Comparison of ENCODE assay signal across 1 cellular context in genomic region chr3:69084326-69084667, GRCh38.
TF ChIP-seq lines count a peak whose summit lies in the region.

No MANE protein-coding gene starts in this region.

TF ChIP-seq in HepG2, 621 proteins besides CTCF, POLR2A, EP300 and RAD21:
- TF ChIP-seq ZNF138 (CRISPR knock-in tag; IDR thresholded peaks at IDR 0.05; ENCODE audit: low read depth) (no peak), NONO (IDR thresholded peaks at IDR 0.05) (no peak), NONO (CRISPR knock-in tag; conservative IDR thresholded peaks at IDR 0.05) (0 out of 2 replicates have a peak, but pooled peaks have one; percentile 5), ZNF710 (CRISPR knock-in tag; IDR thresholded peaks at IDR 0.05; ENCODE audit: borderline replicate concordance) (0 out of 2 replicates have a peak, but pooled peaks have one; percentile 3), ZKSCAN1 (IDR thresholded peaks at IDR 0.05; ENCODE audit: low read length) (no peak), AGO1 (IDR thresholded peaks at IDR 0.05; ENCODE audit: low read depth, low read length, poor library complexity, severe bottlenecking) (no peak), TOE1 (CRISPR knock-in tag; IDR thresholded peaks at IDR 0.05) (no peak), DRAP1 (CRISPR knock-in tag; IDR thresholded peaks at IDR 0.05) (0 out of 2 replicates have a peak, but pooled peaks have one; percentile 7), MIER3 (CRISPR knock-in tag; IDR thresholded peaks at IDR 0.05; ENCODE audit: borderline replicate concordance) (no peak), ARID4A (CRISPR knock-in tag; IDR thresholded peaks at IDR 0.05; ENCODE audit: borderline replicate concordance) (no peak), MAFG (CRISPR knock-in tag; IDR thresholded peaks at IDR 0.05) (no peak), ZNF430 (CRISPR knock-in tag; IDR thresholded peaks at IDR 0.05) (no peak)
